Comparison of ENCODE assay signal across 7 cellular contexts in the genomic region with DNA sequence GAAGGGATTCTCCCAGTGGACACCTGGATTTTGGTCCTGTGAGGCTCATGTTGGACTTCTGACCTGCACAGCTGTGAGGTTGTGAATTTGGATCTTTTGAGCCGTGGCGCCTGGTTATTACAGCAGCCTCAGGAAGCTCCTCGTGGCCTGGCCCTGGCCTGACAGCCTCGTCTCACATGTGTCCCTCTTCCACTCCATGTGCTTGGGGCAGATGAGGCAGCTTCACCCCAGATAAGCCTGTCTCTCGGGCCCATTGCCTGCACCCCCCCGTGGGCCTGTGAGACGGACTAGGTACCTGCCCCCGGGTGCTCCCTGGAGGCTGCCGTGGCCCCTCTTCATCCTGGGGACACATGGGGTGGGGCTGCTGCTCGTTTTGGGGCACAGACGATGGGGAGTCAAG.
"Had no signal": no experiment of that assay in that cellular context is flagged by ENCODE, and none has a peak within 500 bp of the region (broad histone marks: within the 10 kb centered on the region; RNA-seq: fewer than 3 reads in every experiment).

No MANE protein-coding gene starts in this region.

- DNase-seq: H9, HCEC 1CT, IMR-90 had no signal

- H3K4me3 ChIP-seq: GM23338, K562 had no signal

- H2AFZ ChIP-seq: GM23338 had no signal

- H3K4me1 Mint-ChIP-seq: GM23338, H9 had no signal

- FAIRE-seq: H1, H54, K562 had no signal

- H3K27ac Mint-ChIP-seq: GM23338, H9 had no signal

- H3K4me2 ChIP-seq: GM23338 had no signal

- ATAC-seq: GM23338, K562 had no signal

- H3K4me3 Mint-ChIP-seq: GM23338, H9 had no signal
